ENCODE assay signal across 8 cellular contexts in genomic region chr12:53502331-53502730, GRCh38. TPM values are rescaled to one million over a fixed set of nuclear protein-coding genes. Genes with fewer than 3 reads are reported as not detected.
DNase-seq lines count a peak whose midpoint lies in the region; ATAC-seq and TF ChIP-seq lines count a peak whose summit lies in the region.

No MANE protein-coding gene starts in this region.

- H3K36me3 ChIP-seq in GM23338 (ENCODE audit: insufficient read depth) (no peaks in the 10 kb centered on the region; the same call in 1 of the 2 replicates), SU-DHL-6 (ENCODE audit: low read length) (no peaks in the 10 kb centered on the region), fibroblast of lung (ENCODE audit: control insufficient read depth, insufficient read depth, low read length) (peaks cover 21% of the 10 kb centered on the region), skeletal muscle satellite cell (ENCODE audit: insufficient read depth, low read length) (peaks cover 21% of the 10 kb centered on the region)

- peaks cover 24% of the 10 kb centered on the region for H3K79me2 ChIP-seq in GM23338 (replicated peaks; ENCODE audit: insufficient read depth)
- peaks cover 13% of the 10 kb centered on the region for H3K79me2 ChIP-seq in SU-DHL-6 (ENCODE audit: insufficient read depth, low read length)
- H3K79me2 ChIP-seq in fibroblast of lung (ENCODE audit: control insufficient read depth, insufficient read depth, low read length), result peaks cover 31% of the 10 kb centered on the region

- peaks cover 34% of the 10 kb centered on the region for H3K4me1 Mint-ChIP-seq in GM23338

- H3K9me3 ChIP-seq in SU-DHL-6 (ENCODE audit: insufficient read depth, low read length), result no peaks in the 10 kb centered on the region
- H3K9me3 ChIP-seq in fibroblast of lung (ENCODE audit: control insufficient read depth, insufficient read depth, low read depth, low read length), result no peaks in the 10 kb centered on the region
- no peaks in the 10 kb centered on the region for H3K9me3 ChIP-seq in skeletal muscle satellite cell (replicated peaks; ENCODE audit: low read length)

- H3K4me3 ChIP-seq in GM23338 (peak overlapping the region; percentile 68; the same call in 1 of the 2 replicates), SU-DHL-6 (ENCODE audit: insufficient read depth, low read length, poor library complexity, severe bottlenecking) (peak overlapping the region; percentile 67), fibroblast of lung (replicated peaks in 1 of 4; ENCODE audit: control extremely low read depth in 1 of 4, insufficient read depth in 1 of 4, low read depth in 3 of 4, low read length in 4 of 4) (peak overlapping the region in 2 of 4 experiments; percentile 85 to 96), skeletal muscle satellite cell (ENCODE audit: low read length) (peak overlapping the region; percentile 88)

- H3F3A ChIP-seq in GM23338 (replicated peaks; ENCODE audit: low read depth) (peaks cover 7% of the 10 kb centered on the region), SU-DHL-6 (ENCODE audit: insufficient read depth) (peaks cover 7% of the 10 kb centered on the region; the same call in 1 of the 2 replicates)

- H3K4me3 Mint-ChIP-seq in GM23338, result peak overlapping the region; percentile 79

- H3K4me2 ChIP-seq in GM23338, result peak overlapping the region; percentile 72
- peak overlapping the region; percentile 74 for H3K4me2 ChIP-seq in SU-DHL-6 (ENCODE audit: low read depth, low read length, poor library complexity, severe bottlenecking)
- H3K4me2 ChIP-seq in fibroblast of lung (ENCODE audit: extremely low read depth, insufficient read depth, low read length), result peak overlapping the region; percentile 100
- H3K4me2 ChIP-seq in skeletal muscle satellite cell (ENCODE audit: low read length), result peak overlapping the region; percentile 96

- no peaks in the 10 kb centered on the region for H3K9me2 ChIP-seq in GM23338 (ENCODE audit: insufficient read depth)
- no peaks in the 10 kb centered on the region for H3K9me2 ChIP-seq in SU-DHL-6 (replicated peaks; ENCODE audit: insufficient read depth, low read length)

- H3K9me3 Mint-ChIP-seq in GM23338, result peaks cover 3% of the 10 kb centered on the region

- peak overlapping the region; percentile 97; the same call in 1 of the 2 replicates for H3K27ac Mint-ChIP-seq in GM23338

- TF ChIP-seq CTCF in GM23338 (conservative IDR thresholded peaks at IDR 0.05; ENCODE audit: low read depth in 2 of 2), result no peak
- no peak for TF ChIP-seq CTCF in SU-DHL-6 (IDR thresholded peaks at IDR 0.05; ENCODE audit: insufficient read depth, low read length, poor library complexity, severe bottlenecking)
- no peak for TF ChIP-seq CTCF in fibroblast of lung (conservative IDR thresholded peaks at IDR 0.05 in 1 of 2, IDR thresholded peaks at IDR 0.05 in 1 of 2; ENCODE audit: low read depth in 1 of 2, low read length in 2 of 2)

- DNase-seq in GM23338 (ENCODE audit: low spot score) (no peak), fibroblast of lung (ENCODE audit: low read depth in 2 of 2) (no peak), glomerular visceral epithelial cell (ENCODE audit: extremely low spot score) (no peak), NCI-H146 (lab: John Stamatoyannopoulos, UW) (no peak)

- H3K4me1 ChIP-seq in GM23338 (ENCODE audit: insufficient read depth) (peaks cover 25% of the 10 kb centered on the region), fibroblast of lung (ENCODE audit: control insufficient read depth, extremely low read depth, insufficient read depth, low read length) (peaks cover 21% of the 10 kb centered on the region), skeletal muscle satellite cell (ENCODE audit: control insufficient read depth, insufficient read depth, low read length) (peaks cover 58% of the 10 kb centered on the region)

- no peak for ATAC-seq in GM23338
- ATAC-seq in GM19035 (IDR thresholded peaks at IDR 0.05; ENCODE audit: unreplicated experiment), result no peak
- ATAC-seq in HG02981 (IDR thresholded peaks at IDR 0.05; ENCODE audit: unreplicated experiment), result no peak

- no peak overlapping the region for H2AFZ ChIP-seq in GM23338
- no peak overlapping the region for H2AFZ ChIP-seq in SU-DHL-6 (ENCODE audit: low read depth, low read length, severe bottlenecking)
- H2AFZ ChIP-seq in fibroblast of lung (ENCODE audit: low read length), result no peak overlapping the region

- H3K27me3 Mint-ChIP-seq in GM23338 (ENCODE audit: insufficient read depth, low read depth, poor library complexity), result peaks cover 29% of the 10 kb centered on the region

- H3K27ac ChIP-seq in GM23338 (ENCODE audit: low read depth) (no peak overlapping the region), SU-DHL-6 (ENCODE audit: low read depth, low read length) (no peak overlapping the region), fibroblast of lung (ENCODE audit: insufficient read depth, low read length) (peak overlapping the region; percentile 93)

- H3K9ac ChIP-seq in SU-DHL-6 (ENCODE audit: low read length), result peak overlapping the region; percentile 82
- H3K9ac ChIP-seq in fibroblast of lung (ENCODE audit: insufficient read depth, low read length), result no peak overlapping the region
- peak overlapping the region; percentile 94 for H3K9ac ChIP-seq in skeletal muscle satellite cell (ENCODE audit: low read depth, low read length)

- H4K20me1 ChIP-seq in GM23338 (replicated peaks; ENCODE audit: insufficient read depth) (no peaks in the 10 kb centered on the region), SU-DHL-6 (ENCODE audit: low read depth, low read length) (no peaks in the 10 kb centered on the region), fibroblast of lung (ENCODE audit: control insufficient read depth, extremely low read depth, insufficient read depth, low read length) (no peaks in the 10 kb centered on the region)

- peaks cover 35% of the 10 kb centered on the region for H3K36me3 Mint-ChIP-seq in GM23338 (ENCODE audit: low read depth)

- H3K27me3 ChIP-seq in GM23338 (ENCODE audit: insufficient read depth) (no peaks in the 10 kb centered on the region), SU-DHL-6 (ENCODE audit: low read length) (no peaks in the 10 kb centered on the region), fibroblast of lung (ENCODE audit: control insufficient read depth, insufficient read depth, low read length) (no peaks in the 10 kb centered on the region), skeletal muscle satellite cell (ENCODE audit: control insufficient read depth, insufficient read depth, low read length) (no peaks in the 10 kb centered on the region)

TF ChIP-seq in GM23338, 12 proteins besides CTCF, POLR2A, EP300 and RAD21 (continues in another document):
- TF ChIP-seq ETS1 (IDR thresholded peaks at IDR 0.05) (no peak), JUNB (IDR thresholded peaks at IDR 0.05; ENCODE audit: unreplicated experiment) (no peak), EZH2 (IDR thresholded peaks at IDR 0.05; ENCODE audit: low read depth, unreplicated experiment) (no peak)

RNA-seq across cellular contexts. Expression of gene TARBP2, which starts 1.2 kb away (rescaled TPM):
- total RNA-seq in GM23338 (2014; rRNA removed; shearing (Covaris generic)), result 55.7 and 83.4 TPM in 2 replicates
- polyA plus RNA-seq in GM23338 (2016; fragmentation: Nextera tagmentation; extraction: Ambion mirVana) (52.1 and 57.0 TPM in 2 replicates), fibroblast of lung (19.8 and 25.9 TPM in 2 replicates)
- 37.8 and 39.3 TPM in 2 replicates for total RNA-seq in fibroblast of lung
- 23.5 and 33.8 TPM in 2 replicates for polyA plus RNA-seq in fibroblast of lung (2012)
- polyA minus RNA-seq in fibroblast of lung (ENCODE audit: low replicate concordance), result 27.3 and 27.9 TPM in 2 replicates
- total RNA-seq in skeletal muscle satellite cell (2012; rRNA removed), result 40.8 and 44.3 TPM in 2 replicates

RNA-seq across cellular contexts. Expression of gene MAP3K12, which starts 3.1 kb away (rescaled TPM):
- total RNA-seq in GM23338 (2014; rRNA removed; shearing (Covaris generic)), result 15.6 and 17.9 TPM in 2 replicates
- polyA plus RNA-seq in GM23338 (2016; fragmentation: Nextera tagmentation; extraction: Ambion mirVana) (6.6 and 7.9 TPM in 2 replicates), fibroblast of lung (31.2 and 31.6 TPM in 2 replicates)
- 37.8 and 40.8 TPM in 2 replicates for total RNA-seq in fibroblast of lung
- 23.9 and 24.4 TPM in 2 replicates for polyA plus RNA-seq in fibroblast of lung (2012)
- 69.0 and 85.2 TPM in 2 replicates for polyA minus RNA-seq in fibroblast of lung (ENCODE audit: low replicate concordance)
- 17.5 and 24.8 TPM in 2 replicates for total RNA-seq in skeletal muscle satellite cell (2012; rRNA removed)

RNA-seq across cellular contexts. Expression of gene NPFF, which starts 5.0 kb away (rescaled TPM):
- total RNA-seq in GM23338 (2014; rRNA removed; shearing (Covaris generic)), result 0.69 TPM in 1 of 2 replicates, not detected in the other
- polyA plus RNA-seq in GM23338 (2016; fragmentation: Nextera tagmentation; extraction: Ambion mirVana), result 0.71 and 0.96 TPM in 2 replicates
- total RNA-seq in fibroblast of lung, result not detected in 2 replicates
- not detected in 2 replicates for polyA plus RNA-seq in fibroblast of lung
- not detected in 2 replicates for polyA plus RNA-seq in fibroblast of lung (2012)
- polyA minus RNA-seq in fibroblast of lung (ENCODE audit: low replicate concordance), result not detected in 2 replicates
- not detected in 2 replicates for total RNA-seq in skeletal muscle satellite cell (2012; rRNA removed)

RNA-seq across cellular contexts. Expression of gene PCBP2, which starts 50.4 kb away (rescaled TPM):
- total RNA-seq in GM23338 (2014; rRNA removed; shearing (Covaris generic)), result 676 and 713 TPM in 2 replicates
- polyA plus RNA-seq in GM23338 (2016; fragmentation: Nextera tagmentation; extraction: Ambion mirVana), result 397 and 473 TPM in 2 replicates
- 251 and 271 TPM in 2 replicates for total RNA-seq in fibroblast of lung
- 315 and 374 TPM in 2 replicates for polyA plus RNA-seq in fibroblast of lung
- 674 and 727 TPM in 2 replicates for polyA plus RNA-seq in fibroblast of lung (2012)
- polyA minus RNA-seq in fibroblast of lung (ENCODE audit: low replicate concordance), result 1,406 and 1,607 TPM in 2 replicates
- total RNA-seq in skeletal muscle satellite cell (2012; rRNA removed), result 194 and 224 TPM in 2 replicates
